ENCODE assay signal across 9 cellular contexts in the genomic region with DNA sequence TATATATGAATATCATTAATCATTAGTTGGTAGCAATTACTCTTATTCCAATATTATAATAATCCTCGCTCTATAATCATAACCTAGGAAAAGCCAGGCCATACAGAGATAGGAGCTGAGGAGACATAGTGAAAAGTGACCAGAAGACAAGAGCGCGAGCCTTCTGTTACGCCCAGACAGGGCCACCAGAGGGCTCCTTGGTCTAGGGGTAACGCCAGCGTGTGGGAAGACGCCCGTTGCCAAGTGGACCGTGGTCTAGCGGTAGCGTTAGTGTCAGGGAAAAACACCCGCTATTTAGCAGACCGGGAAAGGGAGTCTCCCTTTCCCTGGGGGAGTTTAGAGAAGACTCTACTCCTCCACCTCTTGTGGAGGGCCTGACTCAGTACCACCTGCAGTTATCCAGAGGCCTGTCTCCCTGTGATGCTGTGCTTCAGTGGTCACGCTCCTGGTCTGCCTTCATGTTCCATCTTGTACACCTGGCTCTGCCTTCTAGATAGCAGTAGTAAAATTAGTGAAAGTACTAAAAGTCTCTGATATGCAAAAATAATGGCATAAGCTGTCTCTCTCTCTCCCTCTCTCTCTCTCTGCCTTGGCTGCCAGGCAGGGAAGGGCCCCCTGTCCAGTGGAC. TPM values are rescaled to one million over a fixed set of nuclear protein-coding genes. Genes with fewer than 3 reads are reported as not detected.
DNase-seq lines count a peak whose midpoint lies in the region; ATAC-seq and TF ChIP-seq lines count a peak whose summit lies in the region.
"Not testable (repeated sequence)": the region's sequence is repeated elsewhere in the genome, so short reads cannot be mapped to it uniquely, and the experiment has no call there.
"Had no signal": no experiment of that assay in that cellular context is flagged by ENCODE, and none has a peak within 500 bp of the region (broad histone marks: within the 10 kb centered on the region; RNA-seq: fewer than 3 reads in every experiment).

A gene with protein sequence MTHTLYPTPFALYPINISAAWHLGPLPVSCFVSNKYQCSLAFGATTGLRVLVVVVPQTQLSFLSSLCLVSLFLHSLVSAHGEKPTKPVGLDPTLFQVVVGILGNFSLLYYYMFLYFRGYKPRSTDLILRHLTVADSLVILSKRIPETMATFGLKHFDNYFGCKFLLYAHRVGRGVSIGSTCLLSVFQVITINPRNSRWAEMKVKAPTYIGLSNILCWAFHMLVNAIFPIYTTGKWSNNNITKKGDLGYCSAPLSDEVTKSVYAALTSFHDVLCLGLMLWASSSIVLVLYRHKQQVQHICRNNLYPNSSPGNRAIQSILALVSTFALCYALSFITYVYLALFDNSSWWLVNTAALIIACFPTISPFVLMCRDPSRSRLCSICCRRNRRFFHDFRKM (plus strand): TSS at position 578 of the 628 bp plus-strand sequence. CDS start 84 bp downstream, outside the sequence.

- DNase-seq in BE2C: peak; percentile 21
- DNase-seq in DMS53 (lab: John Stamatoyannopoulos, UW): peak; percentile 63
- DNase-seq in HCT116 (ENCODE audit: low read depth, low spot score); foreskin keratinocyte: not testable (repeated sequence)
- peak; percentile 27 for DNase-seq in NCI-H69 (lab: John Stamatoyannopoulos, UW)
- DNase-seq in SHP77 (lab: John Stamatoyannopoulos, UW): peak; percentile 2 to 3
- DNase-seq in activated CD8-positive, alpha-beta T cell treated with anti-CD3 and anti-CD28 coated beads for 36 hours: peak; percentile 9

- not testable (repeated sequence) for BruUV-seq in HCT116 (replicated peaks; lab: Mats Ljungman, UMichigan)

- intact Hi-C loops in HCT116 (cut with micrococcal nuclease); activated CD8-positive, alpha-beta T cell treated with anti-CD3 and anti-CD28 coated beads for 36 hours (cut with micrococcal nuclease): not testable (repeated sequence)

- TF ChIP-seq RAD21 in HCT116 (IDR thresholded peaks at IDR 0.05; ENCODE audit: low read depth): 0 out of 2 replicates have a peak, but pooled peaks have one; percentile 4

- H3K36me3 ChIP-seq in BE2C; HCT116 (ENCODE audit: control insufficient read depth in 1 of 2, insufficient read depth in 2 of 2, low read length in 2 of 2): not testable (repeated sequence)

- peak; percentile 16 for TF ChIP-seq CTCF in BE2C (IDR thresholded peaks at IDR 0.05; ENCODE audit: low read depth, low read length)
- not testable (repeated sequence) for TF ChIP-seq CTCF in HCT116 (IDR thresholded peaks at IDR 0.05 in 2 of 3, conservative IDR thresholded peaks at IDR 0.05 in 1 of 3; ENCODE audit: borderline replicate concordance in 1 of 3, insufficient read depth in 1 of 3, low read depth in 2 of 3, low read length in 2 of 3); activated CD8-positive, alpha-beta T cell treated with anti-CD3 and anti-CD28 coated beads for 36 hours (IDR thresholded peaks at IDR 0.05)
- peak; percentile 16 for TF ChIP-seq CTCF in foreskin keratinocyte (conservative IDR thresholded peaks at IDR 0.05)

- H3K9me3 ChIP-seq in BE2C; HCT116 (ENCODE audit: control insufficient read depth in 1 of 2, insufficient read depth in 1 of 2, low read depth in 1 of 2, low read length in 2 of 2): not testable (repeated sequence)

- H3K9me2 ChIP-seq in HCT116 (ENCODE audit: insufficient read depth): not testable (repeated sequence)

- H3K36me3 Mint-ChIP-seq in activated CD8-positive, alpha-beta T cell treated with anti-CD3 and anti-CD28 coated beads for 36 hours (ENCODE audit: low read depth): peaks cover 17% of the 10 kb centered on the region

- H3K9ac ChIP-seq in HCT116 (ENCODE audit: low read length): not testable (repeated sequence)

- POLR2A ChIA-PET in HCT116 (lab: Charles Lee); activated CD8-positive, alpha-beta T cell treated with anti-CD3 and anti-CD28 coated beads for 36 hours (lab: Charles Lee): not testable (repeated sequence)

- H3K4me3 Mint-ChIP-seq in activated CD8-positive, alpha-beta T cell treated with anti-CD3 and anti-CD28 coated beads for 36 hours: not testable (repeated sequence)

- not testable (repeated sequence) for H3K4me1 ChIP-seq in BE2C; HCT116 (ENCODE audit: control insufficient read depth in 1 of 2, insufficient read depth in 2 of 2, low read length in 2 of 2); foreskin keratinocyte

- not testable (repeated sequence) for ATAC-seq in HCT116; activated CD8-positive, alpha-beta T cell treated with anti-CD3 and anti-CD28 coated beads for 36 hours; foreskin keratinocyte

- H4K20me1 ChIP-seq in HCT116 (ENCODE audit: insufficient read depth): not testable (repeated sequence)

- H3K4me2 ChIP-seq in HCT116 (ENCODE audit: low read length): not testable (repeated sequence)

- CTCF ChIA-PET in HCT116 (lab: Charles Lee); activated CD8-positive, alpha-beta T cell treated with anti-CD3 and anti-CD28 coated beads for 36 hours (lab: Charles Lee): not testable (repeated sequence)

- RAD21 ChIA-PET in HCT116 (lab: Charles Lee; ENCODE audit: low non-redundant PET in 1 of 2, low total read pairs in 2 of 2, uncharacterized antibody in 2 of 2, unreplicated experiment in 2 of 2): not testable (repeated sequence)

- H3K27ac Mint-ChIP-seq in activated CD8-positive, alpha-beta T cell treated with anti-CD3 and anti-CD28 coated beads for 36 hours: not testable (repeated sequence)

- not testable (repeated sequence) for TF ChIP-seq POLR2A in HCT116 (IDR thresholded peaks at IDR 0.05; ENCODE audit: borderline replicate concordance, extremely low read depth, insufficient read depth, insufficient read length)

- not testable (repeated sequence) for H3K27me3 Mint-ChIP-seq in activated CD8-positive, alpha-beta T cell treated with anti-CD3 and anti-CD28 coated beads for 36 hours

- H2AFZ ChIP-seq in HCT116 (ENCODE audit: low read depth, low read length, poor library complexity, severe bottlenecking): not testable (repeated sequence)

- peaks cover 29% of the 10 kb centered on the region for H3K9me3 Mint-ChIP-seq in activated CD8-positive, alpha-beta T cell treated with anti-CD3 and anti-CD28 coated beads for 36 hours

- H3K27me3 ChIP-seq in BE2C; HCT116 (ENCODE audit: insufficient read depth, low read length); foreskin keratinocyte: not testable (repeated sequence)

- not testable (repeated sequence) for H3K4me3 ChIP-seq in BE2C (ENCODE audit: low read depth, low read length); HCT116 (replicated peaks in 1 of 2; ENCODE audit: low read depth in 1 of 2, low read length in 2 of 2)

- not testable (repeated sequence) for H3K27ac ChIP-seq in HCT116 (ENCODE audit: low read depth, low read length); foreskin keratinocyte

- not testable (repeated sequence) for H3K79me2 ChIP-seq in HCT116 (ENCODE audit: insufficient read depth, low read length)

- H3K4me1 Mint-ChIP-seq in activated CD8-positive, alpha-beta T cell treated with anti-CD3 and anti-CD28 coated beads for 36 hours (ENCODE audit: low read depth): peaks cover 10% of the 10 kb centered on the region

RNA-seq across cellular contexts. Expression of the gene that starts here (rescaled TPM):
- polyA plus RNA-seq in BE2C (2012; ENCODE audit: insufficient read depth, insufficient read length, low read depth): not detected
- total RNA-seq in HCT116 (2021; ENCODE audit: unreplicated experiment) (not detected), foreskin keratinocyte (not detected in 2 replicates)
- polyA plus RNA-seq in HCT116 (2012): not detected in 2 replicates
- total RNA-seq in activated CD8-positive, alpha-beta T cell treated with anti-CD3 and anti-CD28 coated beads for 36 hours: not detected
- not detected in 2 replicates for polyA plus RNA-seq in foreskin keratinocyte
- total RNA-seq: GM23248, HT1080 had no signal
- polyA plus RNA-seq: GM23248 had no signal

Comparison
In these comparisons a context has a peak if more than half of its experiments do, and no peak if none do; other contexts are left out.
1. Peak in DNase-seq in activated CD8-positive, alpha-beta T cell treated with anti-CD3 and anti-CD28 coated beads for 36 hours; RNA of the gene not detected or under 1 TPM.